Comparison of ENCODE assay signal across 8 cellular contexts in the genomic region with DNA sequence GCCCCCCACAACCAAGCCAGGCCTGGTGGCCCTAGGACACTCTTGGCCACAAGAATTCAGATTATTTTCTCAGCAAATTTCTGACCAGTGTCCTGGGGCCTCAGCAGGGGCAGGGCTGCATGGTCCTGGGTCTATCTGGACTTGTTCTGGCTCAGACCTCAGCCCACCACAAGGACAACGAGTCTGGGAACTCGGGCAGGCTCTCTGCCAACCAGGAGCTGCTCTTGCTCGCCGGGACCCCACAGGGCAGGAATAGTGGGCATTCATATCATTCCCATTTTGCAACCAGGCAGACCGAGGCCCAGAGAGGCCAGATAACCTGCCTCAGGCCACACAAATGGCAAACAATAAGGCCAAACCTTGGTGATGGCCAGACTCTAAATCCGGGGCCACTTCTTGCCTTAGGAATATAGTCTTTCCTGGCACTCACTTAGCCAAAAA.
DNase-seq lines count a peak whose midpoint lies in the region; ATAC-seq, FAIRE-seq and TF ChIP-seq lines count a peak whose summit lies in the region.

No MANE protein-coding gene starts in this region.

- TF ChIP-seq POLR2A in Peyer's patch (IDR thresholded peaks at IDR 0.05) (no peak), endothelial cell of umbilical vein (IDR thresholded peaks at IDR 0.05; ENCODE audit: low read depth, low read length) (no peak)

- peak overlapping the region; percentile 79 for H3K4me2 ChIP-seq in endothelial cell of umbilical vein (ENCODE audit: insufficient read depth, low read length)

- dilution Hi-C loops in endothelial cell of umbilical vein (cut with MboI; ENCODE audit: extremely low pct_ligation_motif_present, low sequenced_read_pairs) = no loop called here

- DNase-seq in BE2C = peak; percentile 10
- DNase-seq in Peyer's patch = peak in 1 of 3 donors; percentile 45
- no peak for DNase-seq in endothelial cell of umbilical vein (ENCODE audit: low read depth, low spot score)
- DNase-seq in HTR-8/SVneo (ENCODE audit: insufficient read length, low spot score) = no peak
- DNase-seq in NCI-H748 treated with DMSO at 0.1 percent for 48 hours (lab: John Stamatoyannopoulos, UW) = no peak
- no peak for DNase-seq in hippocampal formation (lab: John Stamatoyannopoulos, UW)

- H4K20me1 ChIP-seq in endothelial cell of umbilical vein (replicated peaks; ENCODE audit: control insufficient read depth, extremely low read depth, insufficient read depth, low read length) = no peaks in the 10 kb centered on the region

- peak overlapping the region; percentile 78 for H2AFZ ChIP-seq in endothelial cell of umbilical vein (ENCODE audit: low read depth, low read length)

- H3K27ac ChIP-seq in Peyer's patch (peak overlapping the region; percentile 96 to 99 (median 98)), endothelial cell of umbilical vein (ENCODE audit: insufficient read depth, low read depth, low read length) (peak overlapping the region; percentile 45), neutrophil (peak overlapping the region; percentile 94)

- TF ChIP-seq CTCF in BE2C (IDR thresholded peaks at IDR 0.05; ENCODE audit: low read depth, low read length) (no peak), Peyer's patch (IDR thresholded peaks at IDR 0.05) (no peak), endothelial cell of umbilical vein (IDR thresholded peaks at IDR 0.05; ENCODE audit: extremely low read depth in 1 of 2, insufficient read depth in 1 of 2, low read depth in 1 of 2, low read length in 2 of 2) (no peak), neutrophil (IDR thresholded peaks at IDR 0.05) (no peak)

- H3K36me3 ChIP-seq in BE2C = no peaks in the 10 kb centered on the region
- H3K36me3 ChIP-seq in Peyer's patch = no peaks in the 10 kb centered on the region
- no peaks in the 10 kb centered on the region for H3K36me3 ChIP-seq in endothelial cell of umbilical vein (ENCODE audit: control insufficient read depth in 2 of 2, extremely low read depth in 1 of 2, insufficient read depth in 2 of 2, low read length in 2 of 2)
- no peaks in the 10 kb centered on the region for H3K36me3 ChIP-seq in neutrophil

- H3K9me3 ChIP-seq in BE2C (no peaks in the 10 kb centered on the region), Peyer's patch (no peaks in the 10 kb centered on the region), endothelial cell of umbilical vein (replicated peaks; ENCODE audit: control insufficient read depth, insufficient read depth, low read length) (no peaks in the 10 kb centered on the region), neutrophil (no peaks in the 10 kb centered on the region)

- H3K9ac ChIP-seq in endothelial cell of umbilical vein (replicated peaks; ENCODE audit: extremely low read depth, insufficient read depth, low read length) = peak overlapping the region; percentile 64

- H3K9me1 ChIP-seq in endothelial cell of umbilical vein (replicated peaks; ENCODE audit: control insufficient read depth, extremely low read depth, insufficient read depth, low read length) = no peaks in the 10 kb centered on the region

- no TSS peak for BruUV-seq in endothelial cell of umbilical vein (replicated peaks; lab: Mats Ljungman, UMichigan)

- H3K4me1 ChIP-seq in BE2C (peaks cover 10% of the 10 kb centered on the region), Peyer's patch (peaks cover 0 to 60% (median 21%) of the 10 kb centered on the region in 4 donors), endothelial cell of umbilical vein (ENCODE audit: control insufficient read depth, extremely low read depth, insufficient read depth, low read length) (peaks cover 43% of the 10 kb centered on the region), neutrophil (ENCODE audit: control insufficient read depth in 1 of 2, insufficient read depth in 1 of 2, low read depth in 1 of 2, low read length in 1 of 2) (peaks cover 72 to 90% of the 10 kb centered on the region in 2 experiments)

- ATAC-seq in GM19467 (IDR thresholded peaks at IDR 0.05; ENCODE audit: unreplicated experiment) = no peak

- CTCF ChIA-PET in endothelial cell of umbilical vein (lab: Charles Lee) = interaction anchor here (1.3 to 3.4 kb wide), 3 partner anchors 9 to 46 kb away, joined by 3 to 21 read pairs (median 6); no protein-coding TSS in a partner anchor

- peaks cover 33% of the 10 kb centered on the region for H3K79me2 ChIP-seq in endothelial cell of umbilical vein (ENCODE audit: control insufficient read depth, insufficient read depth, low read length)

- intact Hi-C loops in endothelial cell of umbilical vein (cut with micrococcal nuclease) = no loop called here

- H3K27me3 ChIP-seq in BE2C (no peaks in the 10 kb centered on the region), Peyer's patch (no peaks in the 10 kb centered on the region), endothelial cell of umbilical vein (ENCODE audit: control insufficient read depth in 2 of 2, insufficient read depth in 2 of 2, low read length in 2 of 2) (no peaks in the 10 kb centered on the region), neutrophil (no peaks in the 10 kb centered on the region)

- H3K4me3 ChIP-seq in BE2C (ENCODE audit: low read depth, low read length) = peak overlapping the region; percentile 69
- H3K4me3 ChIP-seq in Peyer's patch = peak overlapping the region in 3 of 4 donors; percentile 65 to 73 (median 68)
- H3K4me3 ChIP-seq in endothelial cell of umbilical vein (replicated peaks in 1 of 3; ENCODE audit: insufficient read depth in 1 of 3, low read depth in 1 of 3, low read length in 3 of 3) = no peak overlapping the region
- peak overlapping the region; percentile 66 to 90 for H3K4me3 ChIP-seq in neutrophil (ENCODE audit: low read depth in 1 of 2, low read length in 1 of 2)

- POLR2A ChIA-PET in endothelial cell of umbilical vein (lab: Charles Lee) = interaction anchor here (0.9 to 1.2 kb wide), 2 partner anchors 17 kb away, joined by 3 to 4 read pairs; no protein-coding TSS in a partner anchor

- FAIRE-seq in endothelial cell of umbilical vein (lab: Jason Lieb, UNC) (no peak), HTR-8/SVneo (lab: Jason Lieb, UNC) (no peak)

TF ChIP-seq in endothelial cell of umbilical vein, 7 proteins besides CTCF, POLR2A, EP300 and RAD21:
- TF ChIP-seq JUN (IDR thresholded peaks at IDR 0.05; ENCODE audit: borderline replicate concordance, insufficient read depth, insufficient read length, low read depth) (no peak), POLR2AphosphoS5 (IDR thresholded peaks at IDR 0.05; ENCODE audit: insufficient read depth, low read depth, low read length) (no peak), MYC (IDR thresholded peaks at IDR 0.05; ENCODE audit: low read depth, low read length) (no peak), FOS (IDR thresholded peaks at IDR 0.05; ENCODE audit: borderline replicate concordance, insufficient read depth, low read length) (no peak), EZH2 (IDR thresholded peaks at IDR 0.05; ENCODE audit: borderline replicate concordance, low read depth, low read length, severe bottlenecking) (no peak), GATA2 (IDR thresholded peaks at IDR 0.05; ENCODE audit: insufficient read depth, insufficient read length, low read depth, low read length) (no peak)
- TF ChIP-seq, protein P1, sequence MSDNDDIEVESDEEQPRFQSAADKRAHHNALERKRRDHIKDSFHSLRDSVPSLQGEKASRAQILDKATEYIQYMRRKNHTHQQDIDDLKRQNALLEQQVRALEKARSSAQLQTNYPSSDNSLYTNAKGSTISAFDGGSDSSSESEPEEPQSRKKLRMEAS (IDR thresholded peaks at IDR 0.05; ENCODE audit: insufficient read depth, insufficient read length) = no peak

Comparison
In these comparisons a context has a peak if more than half of its experiments do, and no peak if none do; other contexts are left out.
1. H3K4me3 ChIP-seq: peak in BE2C (single experiment), Peyer's patch (3 of 4) and neutrophil (2 of 2); none in endothelial cell of umbilical vein (0 of 3).
2. H3K27ac ChIP-seq: peak in every context shown above with its lines; median percentile 98 in Peyer's patch; 94 in neutrophil; 45 in endothelial cell of umbilical vein.